ENCODE assay signal across 8 cellular contexts in genomic region chr4:127479031-127479622, GRCh38.
DNase-seq lines count a peak whose midpoint lies in the region; ATAC-seq and TF ChIP-seq lines count a peak whose summit lies in the region.

No MANE protein-coding gene starts in this region.

- DNase-seq in natural killer cell (no peak), NCI-H2171 (lab: John Stamatoyannopoulos, UW) (peak; percentile 1), choroid plexus epithelial cell (ENCODE audit: low read depth) (peak; percentile 70), osteocyte (ENCODE audit: extremely low spot score, unreplicated experiment) (no peak), posterior vena cava (ENCODE audit: low spot score) (no peak), NCI-H146 treated with DMSO at 0.1 percent for 48 hours (lab: John Stamatoyannopoulos, UW; ENCODE audit: unreplicated experiment) (no peak), C1 segment of cervical spinal cord (lab: John Stamatoyannopoulos, UW) (no peak)
- no peak for DNase-seq in natural killer cell treated with Interleukin-12 subunit alpha and Interleukin-12 subunit beta and Interleukin-15 and Interleukin-18, amount 100 ng/mL, for 72 hours (ENCODE audit: low spot score)

- H3K4me3 ChIP-seq in choroid plexus epithelial cell (ENCODE audit: low read depth, low read length), result no peak overlapping the region

- H3K36me3 Mint-ChIP-seq in natural killer cell (no peaks in the 10 kb centered on the region), osteocyte (ENCODE audit: unreplicated experiment) (peaks cover 5% of the 10 kb centered on the region)
- H3K36me3 Mint-ChIP-seq in natural killer cell treated with Interleukin-12 subunit alpha and Interleukin-12 subunit beta and Interleukin-15 and Interleukin-18, amount 100 ng/mL, for 72 hours, result no peaks in the 10 kb centered on the region

- H3K27me3 Mint-ChIP-seq in natural killer cell (ENCODE audit: low read depth in 2 of 2), result no peaks in the 10 kb centered on the region
- no peaks in the 10 kb centered on the region for H3K27me3 Mint-ChIP-seq in natural killer cell treated with Interleukin-12 subunit alpha and Interleukin-12 subunit beta and Interleukin-15 and Interleukin-18, amount 100 ng/mL, for 72 hours
- H3K27me3 Mint-ChIP-seq in osteocyte (ENCODE audit: unreplicated experiment), result no peaks in the 10 kb centered on the region

- H3K4me3 Mint-ChIP-seq in natural killer cell (no peak overlapping the region), osteocyte (ENCODE audit: unreplicated experiment) (no peak overlapping the region)
- no peak overlapping the region for H3K4me3 Mint-ChIP-seq in natural killer cell treated with Interleukin-12 subunit alpha and Interleukin-12 subunit beta and Interleukin-15 and Interleukin-18, amount 100 ng/mL, for 72 hours

- H3K4me1 Mint-ChIP-seq in natural killer cell (no peaks in the 10 kb centered on the region), osteocyte (ENCODE audit: unreplicated experiment) (peaks cover 8% of the 10 kb centered on the region)
- H3K4me1 Mint-ChIP-seq in natural killer cell treated with Interleukin-12 subunit alpha and Interleukin-12 subunit beta and Interleukin-15 and Interleukin-18, amount 100 ng/mL, for 72 hours (ENCODE audit: low read depth in 2 of 2), result no peaks in the 10 kb centered on the region

- H3K9me3 Mint-ChIP-seq in natural killer cell (peaks cover 2 to 3% of the 10 kb centered on the region in 2 donors), osteocyte (ENCODE audit: unreplicated experiment) (peaks cover 4% of the 10 kb centered on the region)
- H3K9me3 Mint-ChIP-seq in natural killer cell treated with Interleukin-12 subunit alpha and Interleukin-12 subunit beta and Interleukin-15 and Interleukin-18, amount 100 ng/mL, for 72 hours, result peaks cover 3% of the 10 kb centered on the region

- TF ChIP-seq CTCF in natural killer cell (IDR thresholded peaks at IDR 0.05) (peak; percentile 10), choroid plexus epithelial cell (conservative IDR thresholded peaks at IDR 0.05; ENCODE audit: low read depth, low read length) (peak; percentile 56), osteocyte (IDR thresholded peaks at IDR 0.05) (peak; percentile 75)

- ATAC-seq in natural killer cell, result no peak
- ATAC-seq in natural killer cell treated with Interleukin-12 subunit alpha and Interleukin-12 subunit beta and Interleukin-15 and Interleukin-18, amount 100 ng/mL, for 72 hours, result no peak

- intact Hi-C loops in natural killer cell (cut with micrococcal nuclease) (no loop called here), posterior vena cava (cut with DNase I) (no loop called here)

- H3K27ac Mint-ChIP-seq in natural killer cell, result no peak overlapping the region
- H3K27ac Mint-ChIP-seq in natural killer cell treated with Interleukin-12 subunit alpha and Interleukin-12 subunit beta and Interleukin-15 and Interleukin-18, amount 100 ng/mL, for 72 hours, result no peak overlapping the region
- no peak overlapping the region for H3K27ac Mint-ChIP-seq in osteocyte (ENCODE audit: unreplicated experiment)

Comparison
In these comparisons a context has a peak if more than half of its experiments do, and no peak if none do; other contexts are left out.
1. DNase-seq: peak in NCI-H2171 (single experiment) and choroid plexus epithelial cell (single experiment); none in natural killer cell (single experiment), natural killer cell treated with Interleukin-12 subunit alpha and Interleukin-12 subunit beta and Interleukin-15 and Interleukin-18, amount 100 ng/mL, for 72 hours (single experiment), osteocyte (single experiment), posterior vena cava (single experiment), NCI-H146 treated with DMSO at 0.1 percent for 48 hours (single experiment) and C1 segment of cervical spinal cord (0 of 14).
2. CTCF ChIP-seq: peak in every context shown above with its lines; median percentile 75 in osteocyte; 56 in choroid plexus epithelial cell; 10 in natural killer cell.